Comparison of ENCODE assay signal across 15 cellular contexts in genomic region chr2:237269121-237269875, GRCh38.
A peak's percentile ranks its signal among the peaks of the same experiment; 100 is the strongest.
DNase-seq lines count a peak whose midpoint lies in the region; ATAC-seq, FAIRE-seq and TF ChIP-seq lines count a peak whose summit lies in the region.
"Had no signal": no experiment of that assay in that cellular context is flagged by ENCODE, and none has a peak within 500 bp of the region (broad histone marks: within the 10 kb centered on the region; RNA-seq: fewer than 3 reads in every experiment).

No MANE protein-coding gene starts in this region.

- H4K20me1 ChIP-seq in astrocyte (ENCODE audit: insufficient read depth, low read length) (no peaks in the 10 kb centered on the region), OCI-LY7 (ENCODE audit: insufficient read depth, low read length) (no peaks in the 10 kb centered on the region)

- H3K27ac Mint-ChIP-seq in astrocyte (ENCODE audit: unreplicated experiment) (no peak overlapping the region), nephron progenitor cell (peak overlapping the region; percentile 30)

- no peak for DNase-seq in astrocyte (ENCODE audit: low read depth)
- peak; percentile 23 for DNase-seq in fibroblast of peridontal ligament (ENCODE audit: extremely low read depth)
- no peak for DNase-seq in nephron progenitor cell
- DNase-seq in testis = no peak
- no peak for DNase-seq in OCI-LY7 (ENCODE audit: low spot score)
- no peak for DNase-seq in vagina (ENCODE audit: extremely low spot score in 2 of 2)
- no peak for DNase-seq in NCI-H2107 (lab: John Stamatoyannopoulos, UW)
- DNase-seq: GOT3, NCI-H1092, NCI-H146, NCI-H2081 treated with DMSO at 0.1 percent for 48 hours, NCI-H524, Peyer's patch had no signal

- CTCF ChIA-PET in OCI-LY7 (lab: Charles Lee; ENCODE audit: unreplicated experiment) = no interaction called here

- no peak for TF ChIP-seq CTCF in astrocyte (IDR thresholded peaks at IDR 0.05; ENCODE audit: insufficient read depth, low read depth, low read length)
- TF ChIP-seq CTCF in nephron progenitor cell (IDR thresholded peaks at IDR 0.05) = no peak
- TF ChIP-seq CTCF in testis (IDR thresholded peaks at IDR 0.05) = no peak
- TF ChIP-seq CTCF in OCI-LY7 (conservative IDR thresholded peaks at IDR 0.05; ENCODE audit: low read length) = no peak
- TF ChIP-seq CTCF in vagina (IDR thresholded peaks at IDR 0.05) = no peak

- 91% methylated on average over 8 of the region's 8 CpGs for WGBS in testis, 2 donors

- no peak for ATAC-seq in GM18873 (IDR thresholded peaks at IDR 0.05; ENCODE audit: low FRiP score, unreplicated experiment)
- ATAC-seq: A549 had no signal

- H3K4me2 ChIP-seq in astrocyte (ENCODE audit: low read length) = no peak overlapping the region
- no peak overlapping the region for H3K4me2 ChIP-seq in OCI-LY7 (ENCODE audit: low read length)
- H3K4me2 ChIP-seq: A549 had no signal

- no peaks in the 10 kb centered on the region for H3K9me2 ChIP-seq in OCI-LY7 (ENCODE audit: insufficient read depth, low read length)

- H3K9me3 ChIP-seq in astrocyte (ENCODE audit: insufficient read depth, low read depth, low read length) (no peaks in the 10 kb centered on the region), testis (no peaks in the 10 kb centered on the region), OCI-LY7 (ENCODE audit: low read length) (no peaks in the 10 kb centered on the region), vagina (no peaks in the 10 kb centered on the region)
- H3K9me3 ChIP-seq: A549, Peyer's patch had no signal

- H3K4me3 Mint-ChIP-seq in astrocyte (ENCODE audit: unreplicated experiment) (no peak overlapping the region), nephron progenitor cell (no peak overlapping the region)

- no peaks in the 10 kb centered on the region for H3K27me3 ChIP-seq in astrocyte (ENCODE audit: insufficient read depth, low read length)
- no peaks in the 10 kb centered on the region for H3K27me3 ChIP-seq in testis
- no peaks in the 10 kb centered on the region for H3K27me3 ChIP-seq in vagina
- H3K27me3 ChIP-seq: Peyer's patch had no signal

- H3K4me1 ChIP-seq in astrocyte (ENCODE audit: insufficient read depth, low read length) = peaks cover 10% of the 10 kb centered on the region
- H3K4me1 ChIP-seq in testis = no peaks in the 10 kb centered on the region
- no peaks in the 10 kb centered on the region for H3K4me1 ChIP-seq in OCI-LY7 (ENCODE audit: insufficient read depth, low read length, poor library complexity, severe bottlenecking)
- no peaks in the 10 kb centered on the region for H3K4me1 ChIP-seq in vagina
- H3K4me1 ChIP-seq: Peyer's patch had no signal

- TF ChIP-seq POLR2A in testis (IDR thresholded peaks at IDR 0.05) = no peak
- TF ChIP-seq POLR2A in vagina (IDR thresholded peaks at IDR 0.05) = no peak

- H3K79me2 ChIP-seq in astrocyte (ENCODE audit: insufficient read depth, low read length) (no peaks in the 10 kb centered on the region), OCI-LY7 (ENCODE audit: insufficient read depth, low read depth, low read length) (no peaks in the 10 kb centered on the region)

- H3K27ac ChIP-seq in astrocyte (ENCODE audit: low read depth, low read length) (no peak overlapping the region), testis (peak overlapping the region; percentile 6 to 65), OCI-LY7 (ENCODE audit: low read depth, low read length, poor library complexity, severe bottlenecking) (no peak overlapping the region), vagina (no peak overlapping the region)
- H3K27ac ChIP-seq: Peyer's patch had no signal

- no peak overlapping the region for H3K9ac ChIP-seq in astrocyte (ENCODE audit: low read length)

- H3K9me3 Mint-ChIP-seq in astrocyte (ENCODE audit: unreplicated experiment) (peaks cover 3% of the 10 kb centered on the region), nephron progenitor cell (peaks cover 4% of the 10 kb centered on the region)

- intact Hi-C loops in testis (cut with DNase I; ENCODE audit: low total_unique reads) = no loop called here
- intact Hi-C loops in OCI-LY7 (cut with micrococcal nuclease; ENCODE audit: unreplicated experiment) = no loop called here
- intact Hi-C loops in vagina (cut with DNase I) = no loop called here

- no peak overlapping the region for H3K4me3 ChIP-seq in astrocyte (ENCODE audit: insufficient read depth, low read depth, low read length)
- H3K4me3 ChIP-seq in testis = no peak overlapping the region
- H3K4me3 ChIP-seq in OCI-LY7 (ENCODE audit: low read depth, low read length, poor library complexity, severe bottlenecking) = no peak overlapping the region
- no peak overlapping the region for H3K4me3 ChIP-seq in vagina
- H3K4me3 ChIP-seq: A549, Peyer's patch had no signal

- no peaks in the 10 kb centered on the region for H3K36me3 ChIP-seq in astrocyte (ENCODE audit: insufficient read depth, low read length)
- H3K36me3 ChIP-seq in testis (ENCODE audit: low read depth, missing control alignments) = no peaks in the 10 kb centered on the region
- no peaks in the 10 kb centered on the region for H3K36me3 ChIP-seq in OCI-LY7 (ENCODE audit: insufficient read depth, low read length)
- no peaks in the 10 kb centered on the region for H3K36me3 ChIP-seq in vagina
- H3K36me3 ChIP-seq: Peyer's patch had no signal

- peaks cover 20% of the 10 kb centered on the region for H3K4me1 Mint-ChIP-seq in astrocyte (ENCODE audit: low read depth, unreplicated experiment)
- H3K4me1 Mint-ChIP-seq in nephron progenitor cell = peaks cover 20% of the 10 kb centered on the region

- H2AFZ ChIP-seq in astrocyte (ENCODE audit: low read depth, low read length) (no peak overlapping the region), OCI-LY7 (ENCODE audit: low read length) (no peak overlapping the region)

- H3K27me3 Mint-ChIP-seq in astrocyte (ENCODE audit: low read depth, unreplicated experiment) = no peaks in the 10 kb centered on the region
- H3K27me3 Mint-ChIP-seq in nephron progenitor cell (ENCODE audit: low read depth, poor library complexity) = no peaks in the 10 kb centered on the region

- no TSS peak for BruUV-seq in OCI-LY7 (replicated peaks; lab: Mats Ljungman, UMichigan)

- no peaks in the 10 kb centered on the region for H3K36me3 Mint-ChIP-seq in astrocyte (ENCODE audit: low read depth, unreplicated experiment)
- no peaks in the 10 kb centered on the region for H3K36me3 Mint-ChIP-seq in nephron progenitor cell (ENCODE audit: low read depth)

- POLR2A ChIA-PET in OCI-LY7 (lab: Charles Lee) = interaction anchor here (0.7 kb wide), 1 partner anchor 25 kb away, joined by 3 read pairs; no protein-coding TSS in a partner anchor

- FAIRE-seq in astrocyte (lab: Jason Lieb, UNC) = peak; percentile 41
- FAIRE-seq: A549 had no signal

Comparison
In these comparisons a context has a peak if more than half of its experiments do, and no peak if none do; other contexts are left out.
1. H3K27ac ChIP-seq: peak in testis (2 of 2); none in astrocyte (single experiment), OCI-LY7 (single experiment) and vagina (single experiment).